Comparison of ENCODE assay signal across 1 cellular context in the genomic region with DNA sequence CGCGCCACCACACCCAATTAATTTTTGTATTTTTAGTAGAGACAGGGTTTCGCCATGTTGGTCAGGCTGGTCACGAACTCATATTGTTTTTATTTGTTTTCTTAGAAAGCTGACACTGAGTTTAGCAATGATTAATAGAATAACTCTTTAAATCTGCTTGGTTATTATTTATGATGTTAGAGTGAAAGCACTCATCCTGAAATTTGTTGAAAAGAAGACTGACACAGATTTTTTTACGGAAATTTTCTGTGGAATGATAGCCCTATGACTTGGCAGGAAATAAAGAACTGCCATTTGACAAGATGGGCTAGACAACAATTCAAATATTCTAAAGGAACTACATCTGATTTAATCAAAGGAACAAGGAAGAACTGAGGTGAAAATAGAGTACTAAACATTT.
TF ChIP-seq lines count a peak whose summit lies in the region.

No MANE protein-coding gene starts in this region.

TF ChIP-seq in SK-N-SH treated with all-trans-retinoic acid at 6 μM for 48 hours, 23 proteins besides CTCF, POLR2A, EP300 and RAD21 (continued from another document):
- TF ChIP-seq, protein P1, sequence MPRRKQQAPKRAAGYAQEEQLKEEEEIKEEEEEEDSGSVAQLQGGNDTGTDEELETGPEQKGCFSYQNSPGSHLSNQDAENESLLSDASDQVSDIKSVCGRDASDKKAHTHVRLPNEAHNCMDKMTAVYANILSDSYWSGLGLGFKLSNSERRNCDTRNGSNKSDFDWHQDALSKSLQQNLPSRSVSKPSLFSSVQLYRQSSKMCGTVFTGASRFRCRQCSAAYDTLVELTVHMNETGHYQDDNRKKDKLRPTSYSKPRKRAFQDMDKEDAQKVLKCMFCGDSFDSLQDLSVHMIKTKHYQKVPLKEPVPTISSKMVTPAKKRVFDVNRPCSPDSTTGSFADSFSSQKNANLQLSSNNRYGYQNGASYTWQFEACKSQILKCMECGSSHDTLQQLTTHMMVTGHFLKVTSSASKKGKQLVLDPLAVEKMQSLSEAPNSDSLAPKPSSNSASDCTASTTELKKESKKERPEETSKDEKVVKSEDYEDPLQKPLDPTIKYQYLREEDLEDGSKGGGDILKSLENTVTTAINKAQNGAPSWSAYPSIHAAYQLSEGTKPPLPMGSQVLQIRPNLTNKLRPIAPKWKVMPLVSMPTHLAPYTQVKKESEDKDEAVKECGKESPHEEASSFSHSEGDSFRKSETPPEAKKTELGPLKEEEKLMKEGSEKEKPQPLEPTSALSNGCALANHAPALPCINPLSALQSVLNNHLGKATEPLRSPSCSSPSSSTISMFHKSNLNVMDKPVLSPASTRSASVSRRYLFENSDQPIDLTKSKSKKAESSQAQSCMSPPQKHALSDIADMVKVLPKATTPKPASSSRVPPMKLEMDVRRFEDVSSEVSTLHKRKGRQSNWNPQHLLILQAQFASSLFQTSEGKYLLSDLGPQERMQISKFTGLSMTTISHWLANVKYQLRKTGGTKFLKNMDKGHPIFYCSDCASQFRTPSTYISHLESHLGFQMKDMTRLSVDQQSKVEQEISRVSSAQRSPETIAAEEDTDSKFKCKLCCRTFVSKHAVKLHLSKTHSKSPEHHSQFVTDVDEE (CRISPR knock-in tag; IDR thresholded peaks at IDR 0.05) = no peak
- no peak for TF ChIP-seq OSR1 (CRISPR knock-in tag; IDR thresholded peaks at IDR 0.05)
- TF ChIP-seq ZFP30 (CRISPR knock-in tag; IDR thresholded peaks at IDR 0.05) = no peak
- TF ChIP-seq, protein P2, sequence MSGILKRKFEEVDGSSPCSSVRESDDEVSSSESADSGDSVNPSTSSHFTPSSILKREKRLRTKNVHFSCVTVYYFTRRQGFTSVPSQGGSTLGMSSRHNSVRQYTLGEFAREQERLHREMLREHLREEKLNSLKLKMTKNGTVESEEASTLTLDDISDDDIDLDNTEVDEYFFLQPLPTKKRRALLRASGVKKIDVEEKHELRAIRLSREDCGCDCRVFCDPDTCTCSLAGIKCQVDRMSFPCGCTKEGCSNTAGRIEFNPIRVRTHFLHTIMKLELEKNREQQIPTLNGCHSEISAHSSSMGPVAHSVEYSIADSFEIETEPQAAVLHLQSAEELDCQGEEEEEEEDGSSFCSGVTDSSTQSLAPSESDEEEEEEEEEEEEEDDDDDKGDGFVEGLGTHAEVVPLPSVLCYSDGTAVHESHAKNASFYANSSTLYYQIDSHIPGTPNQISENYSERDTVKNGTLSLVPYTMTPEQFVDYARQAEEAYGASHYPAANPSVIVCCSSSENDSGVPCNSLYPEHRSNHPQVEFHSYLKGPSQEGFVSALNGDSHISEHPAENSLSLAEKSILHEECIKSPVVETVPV (CRISPR knock-in tag; IDR thresholded peaks at IDR 0.05) = no peak
- TF ChIP-seq CSDC2 (CRISPR knock-in tag; IDR thresholded peaks at IDR 0.05) = no peak
- TF ChIP-seq, protein P3, sequence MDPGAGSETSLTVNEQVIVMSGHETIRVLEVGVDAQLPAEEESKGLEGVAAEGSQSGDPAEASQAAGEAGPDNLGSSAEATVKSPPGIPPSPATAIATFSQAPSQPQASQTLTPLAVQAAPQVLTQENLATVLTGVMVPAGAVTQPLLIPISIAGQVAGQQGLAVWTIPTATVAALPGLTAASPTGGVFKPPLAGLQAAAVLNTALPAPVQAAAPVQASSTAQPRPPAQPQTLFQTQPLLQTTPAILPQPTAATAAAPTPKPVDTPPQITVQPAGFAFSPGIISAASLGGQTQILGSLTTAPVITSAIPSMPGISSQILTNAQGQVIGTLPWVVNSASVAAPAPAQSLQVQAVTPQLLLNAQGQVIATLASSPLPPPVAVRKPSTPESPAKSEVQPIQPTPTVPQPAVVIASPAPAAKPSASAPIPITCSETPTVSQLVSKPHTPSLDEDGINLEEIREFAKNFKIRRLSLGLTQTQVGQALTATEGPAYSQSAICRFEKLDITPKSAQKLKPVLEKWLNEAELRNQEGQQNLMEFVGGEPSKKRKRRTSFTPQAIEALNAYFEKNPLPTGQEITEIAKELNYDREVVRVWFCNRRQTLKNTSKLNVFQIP (CRISPR knock-in tag; IDR thresholded peaks at IDR 0.05; ENCODE audit: borderline replicate concordance, low read depth) = no peak
- no peak for TF ChIP-seq SNAI2 (CRISPR knock-in tag; IDR thresholded peaks at IDR 0.05)
- TF ChIP-seq BACH2 (CRISPR knock-in tag; IDR thresholded peaks at IDR 0.05; ENCODE audit: borderline replicate concordance) = no peak
- no peak for TF ChIP-seq ZNF70 (CRISPR knock-in tag; IDR thresholded peaks at IDR 0.05)
- TF ChIP-seq GLIS3 (CRISPR knock-in tag; IDR thresholded peaks at IDR 0.05) = no peak
- no peak for TF ChIP-seq PPARA (CRISPR knock-in tag; IDR thresholded peaks at IDR 0.05; ENCODE audit: borderline replicate concordance)
- no peak for TF ChIP-seq ARNTL (CRISPR knock-in tag; IDR thresholded peaks at IDR 0.05; ENCODE audit: borderline replicate concordance, low read depth)
- TF ChIP-seq, protein P4, sequence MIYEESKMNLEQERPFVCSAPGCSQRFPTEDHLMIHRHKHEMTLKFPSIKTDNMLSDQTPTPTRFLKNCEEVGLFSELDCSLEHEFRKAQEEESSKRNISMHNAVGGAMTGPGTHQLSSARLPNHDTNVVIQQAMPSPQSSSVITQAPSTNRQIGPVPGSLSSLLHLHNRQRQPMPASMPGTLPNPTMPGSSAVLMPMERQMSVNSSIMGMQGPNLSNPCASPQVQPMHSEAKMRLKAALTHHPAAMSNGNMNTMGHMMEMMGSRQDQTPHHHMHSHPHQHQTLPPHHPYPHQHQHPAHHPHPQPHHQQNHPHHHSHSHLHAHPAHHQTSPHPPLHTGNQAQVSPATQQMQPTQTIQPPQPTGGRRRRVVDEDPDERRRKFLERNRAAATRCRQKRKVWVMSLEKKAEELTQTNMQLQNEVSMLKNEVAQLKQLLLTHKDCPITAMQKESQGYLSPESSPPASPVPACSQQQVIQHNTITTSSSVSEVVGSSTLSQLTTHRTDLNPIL (CRISPR knock-in tag; IDR thresholded peaks at IDR 0.05; ENCODE audit: low read depth) = no peak
- no peak for TF ChIP-seq ZNF8 (CRISPR knock-in tag; IDR thresholded peaks at IDR 0.05)
- no peak for TF ChIP-seq RARB (CRISPR knock-in tag; IDR thresholded peaks at IDR 0.05)
- no peak for TF ChIP-seq TCF4 (CRISPR knock-in tag; IDR thresholded peaks at IDR 0.05; ENCODE audit: borderline replicate concordance)
